Comparison of ENCODE assay signal across 10 cellular contexts in the genomic region with DNA sequence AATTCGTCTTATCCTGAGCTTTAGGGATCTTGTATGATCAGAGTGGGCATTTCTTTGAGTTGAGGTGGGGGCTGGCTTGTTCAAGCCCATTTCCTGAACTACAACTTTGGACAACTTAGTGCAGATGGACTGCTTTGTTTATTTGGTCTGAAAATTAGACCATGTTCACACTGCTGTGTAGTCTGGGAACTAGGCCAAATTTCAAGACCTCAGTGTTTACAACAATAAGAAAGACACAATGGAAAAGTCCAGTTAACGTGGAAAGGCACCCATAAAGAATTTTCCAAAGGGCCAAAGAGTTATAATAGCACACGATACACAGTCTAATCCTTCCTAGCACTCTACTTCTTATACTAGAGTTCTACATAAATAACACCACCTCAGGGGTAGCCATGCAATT.
DNase-seq lines count a peak whose midpoint lies in the region; ATAC-seq and TF ChIP-seq lines count a peak whose summit lies in the region.
"Had no signal": no experiment of that assay in that cellular context is flagged by ENCODE, and none has a peak within 500 bp of the region (broad histone marks: within the 10 kb centered on the region; RNA-seq: fewer than 3 reads in every experiment).

No MANE protein-coding gene starts in this region.

- no peak overlapping the region for H3K4me3 ChIP-seq in gastroesophageal sphincter
- H3K4me3 ChIP-seq: upper lobe of left lung had no signal

- WGBS in gastroesophageal sphincter (ENCODE audit: low coverage in 1 of 2), 2 donors: 14 to 24% methylated on average over 3 of the region's 3 CpGs

- H3K9me3 ChIP-seq in gastroesophageal sphincter: no peaks in the 10 kb centered on the region
- H3K9me3 ChIP-seq: upper lobe of left lung had no signal

- DNase-seq in NCI-H446 treated with DMSO at 0.1 percent for 48 hours (lab: John Stamatoyannopoulos, UW): peak; percentile 0
- DNase-seq in NCI-H446 (lab: John Stamatoyannopoulos, UW): no peak
- peak; percentile 43 for DNase-seq in RPMI7951 (ENCODE audit: low read depth)
- DNase-seq in superior temporal gyrus (ENCODE audit: extremely low spot score): peak; percentile 62
- DNase-seq in SKM-1 treated with dmso at 0.1 percent for 144 hours (lab: John Stamatoyannopoulos, UW; ENCODE audit: unreplicated experiment): no peak
- DNase-seq in T-helper 2 cell: no peak
- DNase-seq in AG08396 (ENCODE audit: low spot score): no peak
- DNase-seq: T1000, upper lobe of left lung had no signal

- no peak for TF ChIP-seq EP300 in gastroesophageal sphincter (IDR thresholded peaks at IDR 0.05)

- no peak for ATAC-seq in gastroesophageal sphincter

- TF ChIP-seq POLR2A in gastroesophageal sphincter (IDR thresholded peaks at IDR 0.05): no peak

- H3K27me3 ChIP-seq in gastroesophageal sphincter: no peaks in the 10 kb centered on the region
- H3K27me3 ChIP-seq: upper lobe of left lung had no signal

- no peaks in the 10 kb centered on the region for H3K36me3 ChIP-seq in gastroesophageal sphincter
- H3K36me3 ChIP-seq: upper lobe of left lung had no signal

- no peak for TF ChIP-seq CTCF in gastroesophageal sphincter (IDR thresholded peaks at IDR 0.05)

- H3K4me1 ChIP-seq in gastroesophageal sphincter: peaks cover 2 to 55% (median 3%) of the 10 kb centered on the region in 3 donors

- H3K27ac ChIP-seq in gastroesophageal sphincter: peak overlapping the region in 3 of 4 donors; percentile 22 to 61 (median 43)

Comparison
In these comparisons a context has a peak if more than half of its experiments do, and no peak if none do; other contexts are left out.
1. DNase-seq: peak in NCI-H446 treated with DMSO at 0.1 percent for 48 hours (single experiment), RPMI7951 (single experiment) and superior temporal gyrus (single experiment); none in NCI-H446 (0 of 2), SKM-1 treated with dmso at 0.1 percent for 144 hours (single experiment), T-helper 2 cell (0 of 5) and AG08396 (single experiment).